Comparison of ENCODE assay signal across 39 cellular contexts in the genomic region with DNA sequence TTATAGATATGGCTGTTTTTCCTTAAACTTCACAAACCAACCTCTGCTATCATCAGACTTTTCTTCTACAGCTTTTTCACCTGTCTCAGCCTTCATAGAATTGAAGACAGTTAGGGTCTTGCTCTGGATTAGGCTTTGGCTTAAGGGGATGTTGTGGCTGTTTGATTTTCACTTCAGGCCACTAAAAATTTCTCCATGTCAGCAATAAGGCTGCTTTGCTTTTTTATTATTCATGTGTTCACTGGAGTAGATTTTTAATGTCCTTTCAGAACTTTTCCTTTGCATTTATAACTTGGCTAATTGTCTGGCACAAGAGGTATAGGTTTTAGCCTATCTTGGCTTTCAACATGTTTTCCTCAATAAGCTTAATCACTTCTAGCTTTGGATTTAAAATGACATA.
"Had no signal": no experiment of that assay in that cellular context is flagged by ENCODE, and none has a peak within 500 bp of the region (broad histone marks: within the 10 kb centered on the region; RNA-seq: fewer than 3 reads in every experiment).

No MANE protein-coding gene starts in this region.

- ATAC-seq: activated naive CD4-positive, alpha-beta T cell treated with anti-CD3 and anti-CD28 coated beads, Interleukin-2, amount 50 U/mL, for 72 hours; activated naive CD8-positive, alpha-beta T cell treated with anti-CD3 and anti-CD28 coated beads, Interleukin-2, amount 50 U/mL, for 24 hours; activated T-cell treated with anti-CD3 and anti-CD28 coated beads, Interleukin-2, amount 50 U/mL, for 4 hours; activated T-cell treated with anti-CD3 and anti-CD28 coated beads, Interleukin-2, amount 50 U/mL, for 72 hours; activated T-helper 17 cell treated with anti-CD3 and anti-CD28 coated beads, Interleukin-2, amount 50 U/mL, for 72 hours; body of pancreas had no signal

- H3K4me1 Mint-ChIP-seq: activated naive CD4-positive, alpha-beta T cell treated with anti-CD3 and anti-CD28 coated beads, Interleukin-2, amount 10 ng/mL, durations not matched to agents 7 days and 5 days; activated naive CD4-positive, alpha-beta T cell treated with anti-CD3 and anti-CD28 coated beads, Interleukin-2, amount 50 U/mL, for 24 hours; activated naive CD8-positive, alpha-beta T cell treated with anti-CD3 and anti-CD28 coated beads for 36 hours; activated naive CD8-positive, alpha-beta T cell treated with anti-CD3 and anti-CD28 coated beads, Interleukin-2, amount 10 ng/mL, durations not matched to agents 7 days and 5 days; activated naive CD8-positive, alpha-beta T cell treated with anti-CD3 and anti-CD28 coated beads, Interleukin-2, amount 50 U/mL, for 24 hours; activated T-helper 17 cell treated with anti-CD3 and anti-CD28 coated beads, Interleukin-2, amount 50 U/mL, for 72 hours; central memory CD8-positive, alpha-beta T cell had no signal

- H3K36me3 ChIP-seq: adrenal gland, ascending aorta, brain microvascular endothelial cell, breast epithelium, cardiac muscle cell had no signal

- H3K4me3 ChIP-seq: adrenal gland, ascending aorta, body of pancreas, breast epithelium, cardiac muscle cell had no signal

- H3K27me3 ChIP-seq: adrenal gland, ascending aorta, body of pancreas, brain microvascular endothelial cell, breast epithelium, cardiac muscle cell had no signal

- H3K9me3 ChIP-seq: adrenal gland, ascending aorta, body of pancreas, breast epithelium had no signal

- FAIRE-seq: bronchial epithelial cell had no signal

- H3K27ac Mint-ChIP-seq: activated naive CD4-positive, alpha-beta T cell treated with anti-CD3 and anti-CD28 coated beads for 36 hours; activated naive CD4-positive, alpha-beta T cell treated with anti-CD3 and anti-CD28 coated beads, Interleukin-2, amount 10 ng/mL, durations not matched to agents 7 days and 5 days; activated naive CD4-positive, alpha-beta T cell treated with anti-CD3 and anti-CD28 coated beads, Interleukin-2, amount 50 U/mL, for 24 hours; activated naive CD4-positive, alpha-beta T cell treated with anti-CD3 and anti-CD28 coated beads, Interleukin-2, amount 50 U/mL, for 72 hours; activated naive CD8-positive, alpha-beta T cell; activated naive CD8-positive, alpha-beta T cell treated with anti-CD3 and anti-CD28 coated beads for 36 hours; activated naive CD8-positive, alpha-beta T cell treated with anti-CD3 and anti-CD28 coated beads, Interleukin-2, amount 10 ng/mL, durations not matched to agents 7 days and 5 days; activated naive CD8-positive, alpha-beta T cell treated with anti-CD3 and anti-CD28 coated beads, Interleukin-2, amount 50 U/mL, for 24 hours; activated T-cell treated with anti-CD3 and anti-CD28 coated beads, Interleukin-2, amount 50 U/mL, for 24 hours; activated T-cell treated with anti-CD3 and anti-CD28 coated beads, Interleukin-2, amount 50 U/mL, for 72 hours; activated T-helper 17 cell treated with anti-CD3 and anti-CD28 coated beads, Interleukin-2, amount 50 U/mL, for 72 hours; activated T-helper 2 cell treated with anti-CD3 and anti-CD28 coated beads, Interferon-gamma antibody, Interleukin-2, Interleukin-4, amounts not matched to agents 10 μg/mL and 5 μg/mL and 100 μg/mL, durations not matched to agents 14 hours and 24 hours and 36 hours; brain had no signal

- DNase-seq: activated effector memory CD4-positive, alpha-beta T cell treated with anti-CD3 and anti-CD28 coated beads, Interleukin-2, amount 50 U/mL, for 16 hours; activated effector memory CD4-positive, alpha-beta T cell treated with Interleukin-2 at 50 U/mL for 16 hours; activated gamma-delta T cell; activated gamma-delta T cell treated with Interleukin-2 at 50 U/mL for 16 hours; activated naive CD4-positive, alpha-beta T cell; activated naive CD4-positive, alpha-beta T cell treated with anti-CD3 and anti-CD28 coated beads for 36 hours; activated naive CD4-positive, alpha-beta T cell treated with anti-CD3 and anti-CD28 coated beads, Interleukin-2, amount 10 ng/mL, durations not matched to agents 7 days and 5 days; activated naive CD4-positive, alpha-beta T cell treated with anti-CD3 and anti-CD28 coated beads, Interleukin-2, amount 50 U/mL, for 16 hours; activated naive CD4-positive, alpha-beta T cell treated with Interleukin-2 at 50 U/mL for 16 hours; activated naive CD8-positive, alpha-beta T cell treated with anti-CD3 and anti-CD28 coated beads for 36 hours; activated naive CD8-positive, alpha-beta T cell treated with anti-CD3 and anti-CD28 coated beads, Interleukin-2, amount 10 ng/mL, durations not matched to agents 7 days and 5 days; activated naive CD8-positive, alpha-beta T cell treated with anti-CD3 and anti-CD28 coated beads, Interleukin-2, amount 50 U/mL, for 24 hours; activated T-cell treated with anti-CD3 and anti-CD28 coated beads for 4 hours; activated T-cell treated with anti-CD3 and anti-CD28 coated beads, Interleukin-2, amount 50 U/mL, for 1 hour; activated T-cell treated with anti-CD3 and anti-CD28 coated beads, Interleukin-2, amount 50 U/mL, for 24 hours; activated T-cell treated with anti-CD3 and anti-CD28 coated beads, Interleukin-2, amount 50 U/mL, for 4 hours; activated T-cell treated with anti-CD3 and anti-CD28 coated beads, Interleukin-2, amount 50 U/mL, for 48 hours; activated T-cell treated with anti-CD3 and anti-CD28 coated beads, Interleukin-2, amount 50 U/mL, for 72 hours; adrenal gland; amniotic stem cell; amygdala; anterior cingulate cortex; aorta; body of pancreas; brain microvascular endothelial cell; caudate nucleus; central memory CD4-positive, alpha-beta T cell; cerebellar nuclear complex had no signal

- H3K4me1 ChIP-seq: adrenal gland, ascending aorta, body of pancreas, breast epithelium had no signal

- H3K4me3 Mint-ChIP-seq: activated naive CD4-positive, alpha-beta T cell treated with anti-CD3 and anti-CD28 coated beads for 36 hours; activated naive CD4-positive, alpha-beta T cell treated with anti-CD3 and anti-CD28 coated beads, Interleukin-2, amount 10 ng/mL, durations not matched to agents 7 days and 5 days; activated naive CD4-positive, alpha-beta T cell treated with anti-CD3 and anti-CD28 coated beads, Interleukin-2, amount 50 U/mL, for 24 hours; activated naive CD8-positive, alpha-beta T cell; activated naive CD8-positive, alpha-beta T cell treated with anti-CD3 and anti-CD28 coated beads for 36 hours; activated naive CD8-positive, alpha-beta T cell treated with anti-CD3 and anti-CD28 coated beads, Interleukin-2, amount 10 ng/mL, durations not matched to agents 7 days and 5 days; activated naive CD8-positive, alpha-beta T cell treated with anti-CD3 and anti-CD28 coated beads, Interleukin-2, amount 50 U/mL, for 24 hours; activated T-cell treated with anti-CD3 and anti-CD28 coated beads, Interleukin-2, amount 50 U/mL, for 24 hours; activated T-cell treated with anti-CD3 and anti-CD28 coated beads, Interleukin-2, amount 50 U/mL, for 4 hours; activated T-cell treated with anti-CD3 and anti-CD28 coated beads, Interleukin-2, amount 50 U/mL, for 72 hours; activated T-helper 17 cell treated with anti-CD3 and anti-CD28 coated beads, Interleukin-2, amount 50 U/mL, for 72 hours; brain; central memory CD8-positive, alpha-beta T cell had no signal

- H3K9me3 Mint-ChIP-seq: activated naive CD4-positive, alpha-beta T cell treated with anti-CD3 and anti-CD28 coated beads for 36 hours; activated naive CD4-positive, alpha-beta T cell treated with anti-CD3 and anti-CD28 coated beads, Interleukin-2, amount 10 ng/mL, durations not matched to agents 7 days and 5 days; activated naive CD8-positive, alpha-beta T cell treated with anti-CD3 and anti-CD28 coated beads for 36 hours; activated naive CD8-positive, alpha-beta T cell treated with anti-CD3 and anti-CD28 coated beads, Interleukin-2, amount 10 ng/mL, durations not matched to agents 7 days and 5 days; activated T-cell treated with anti-CD3 and anti-CD28 coated beads, Interleukin-2, amount 50 U/mL, for 4 hours; activated T-helper 17 cell treated with anti-CD3 and anti-CD28 coated beads, Interleukin-2, amount 50 U/mL, for 72 hours; activated T-helper 2 cell treated with anti-CD3 and anti-CD28 coated beads, Interferon-gamma antibody, Interleukin-2, Interleukin-4, amounts not matched to agents 10 μg/mL and 5 μg/mL and 100 μg/mL, durations not matched to agents 14 hours and 24 hours and 36 hours had no signal

- H3K36me3 Mint-ChIP-seq: activated naive CD4-positive, alpha-beta T cell treated with anti-CD3 and anti-CD28 coated beads, Interleukin-2, amount 10 ng/mL, durations not matched to agents 7 days and 5 days; activated naive CD4-positive, alpha-beta T cell treated with anti-CD3 and anti-CD28 coated beads, Interleukin-2, amount 50 U/mL, for 24 hours; activated naive CD4-positive, alpha-beta T cell treated with anti-CD3 and anti-CD28 coated beads, Interleukin-2, amount 50 U/mL, for 72 hours; activated naive CD8-positive, alpha-beta T cell; activated naive CD8-positive, alpha-beta T cell treated with anti-CD3 and anti-CD28 coated beads for 36 hours; activated naive CD8-positive, alpha-beta T cell treated with anti-CD3 and anti-CD28 coated beads, Interleukin-2, amount 10 ng/mL, durations not matched to agents 7 days and 5 days had no signal

- H3K27me3 Mint-ChIP-seq: activated naive CD4-positive, alpha-beta T cell treated with anti-CD3 and anti-CD28 coated beads, Interleukin-2, amount 10 ng/mL, durations not matched to agents 7 days and 5 days; activated naive CD4-positive, alpha-beta T cell treated with anti-CD3 and anti-CD28 coated beads, Interleukin-2, amount 50 U/mL, for 24 hours; activated naive CD8-positive, alpha-beta T cell; activated naive CD8-positive, alpha-beta T cell treated with anti-CD3 and anti-CD28 coated beads for 36 hours; activated naive CD8-positive, alpha-beta T cell treated with anti-CD3 and anti-CD28 coated beads, Interleukin-2, amount 10 ng/mL, durations not matched to agents 7 days and 5 days; activated naive CD8-positive, alpha-beta T cell treated with anti-CD3 and anti-CD28 coated beads, Interleukin-2, amount 50 U/mL, for 24 hours; activated T-cell treated with anti-CD3 and anti-CD28 coated beads, Interleukin-2, amount 50 U/mL, for 24 hours; activated T-helper 17 cell treated with anti-CD3 and anti-CD28 coated beads, Interleukin-2, amount 50 U/mL, for 72 hours; brain; central memory CD8-positive, alpha-beta T cell had no signal

- H3K27ac ChIP-seq: adrenal gland, ascending aorta, body of pancreas, brain microvascular endothelial cell, breast epithelium, cardiac muscle cell had no signal
